In the genomic region with DNA sequence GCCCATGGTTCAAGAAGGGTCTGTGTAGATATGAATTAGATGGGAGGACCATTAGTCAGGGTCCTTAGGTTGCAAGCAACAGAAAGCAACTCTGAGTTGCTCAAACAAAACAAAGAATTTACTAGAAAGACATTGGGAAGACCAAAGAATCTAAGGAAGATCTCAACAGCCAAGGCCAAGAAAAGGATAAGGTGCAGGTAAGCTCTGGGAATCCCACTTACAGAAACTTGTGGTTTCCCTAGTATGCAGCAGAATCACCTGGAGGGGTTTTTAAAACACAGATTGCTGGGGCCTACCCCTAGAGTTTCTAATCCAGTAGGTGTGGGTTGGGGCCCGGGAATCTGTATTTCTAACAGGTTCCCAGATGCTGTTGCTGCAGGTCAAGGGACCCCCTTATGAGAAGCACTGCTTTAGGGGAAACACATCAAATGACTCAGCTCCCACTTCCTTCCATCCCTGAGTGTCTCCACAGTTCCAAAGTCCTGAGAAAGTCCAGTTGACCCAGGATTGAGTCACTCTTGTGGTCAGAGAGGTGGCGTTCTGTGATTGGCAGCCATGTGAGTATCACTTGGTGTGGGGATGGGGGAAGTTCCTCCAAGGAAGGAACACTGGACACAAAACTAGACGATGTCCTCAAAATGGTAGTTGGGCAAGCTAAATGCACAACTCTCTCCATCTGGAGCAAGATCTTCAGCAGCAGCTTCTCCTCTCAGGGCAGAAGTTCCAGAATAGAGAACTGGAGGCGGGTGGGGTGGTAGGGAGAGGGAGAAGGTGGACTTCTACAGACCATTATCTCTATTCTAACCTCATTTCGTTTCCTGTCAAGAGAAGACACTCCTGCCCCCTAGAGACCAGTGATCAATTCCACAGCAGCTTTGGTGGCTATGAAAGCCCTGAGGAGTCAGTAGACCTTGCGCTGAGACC, we compare ENCODE assay signal across 9 cellular contexts. TPM values are rescaled to one million over a fixed set of nuclear protein-coding genes. Genes with fewer than 3 reads are reported as not detected.
DNase-seq lines count a peak whose midpoint lies in the region; ATAC-seq and TF ChIP-seq lines count a peak whose summit lies in the region.
"Had no signal": no experiment of that assay in that cellular context is flagged by ENCODE, and none has a peak within 500 bp of the region (broad histone marks: within the 10 kb centered on the region; RNA-seq: fewer than 3 reads in every experiment).

No MANE protein-coding gene starts in this region.

- ATAC-seq in T-helper 17 cell: peak; percentile 18

- H3K4me3 Mint-ChIP-seq in T-helper 17 cell: no peak overlapping the region

- intact Hi-C loops in esophagus squamous epithelium (cut with DNase I): no loop called here

- no peaks in the 10 kb centered on the region for H3K27me3 ChIP-seq in esophagus squamous epithelium

- H3K27ac Mint-ChIP-seq in T-helper 17 cell: no peak overlapping the region

- H3K4me3 ChIP-seq in esophagus squamous epithelium: no peak overlapping the region

- TF ChIP-seq CTCF in esophagus squamous epithelium (IDR thresholded peaks at IDR 0.05): peak in 1 of 6 experiments; percentile 12

- peaks cover 7% of the 10 kb centered on the region for H3K4me1 Mint-ChIP-seq in T-helper 17 cell

- no peaks in the 10 kb centered on the region for H3K36me3 Mint-ChIP-seq in T-helper 17 cell (ENCODE audit: low read depth)

- WGBS in esophagus squamous epithelium, 2 donors: 76 to 84% methylated on average over 6 of the region's 6 CpGs

- no peaks in the 10 kb centered on the region for H3K36me3 ChIP-seq in esophagus squamous epithelium

- no peak overlapping the region for H3K27ac ChIP-seq in esophagus squamous epithelium

- peaks cover 5% of the 10 kb centered on the region for H3K27me3 Mint-ChIP-seq in T-helper 17 cell

- no peak for TF ChIP-seq POLR2A in esophagus squamous epithelium (IDR thresholded peaks at IDR 0.05)

- DNase-seq in AG08395 (ENCODE audit: low spot score): peak; percentile 64
- peak; percentile 93 for DNase-seq in HCEC 1CT
- no peak for DNase-seq in T-helper 17 cell
- peak; percentile 17 for DNase-seq in iPS DF 19.7 (ENCODE audit: low read depth, low spot score)
- no peak for DNase-seq in NCI-H2081 treated with DMSO at 0.1 percent for 48 hours (lab: John Stamatoyannopoulos, UW)
- no peak for DNase-seq in esophagus squamous epithelium (lab: John Stamatoyannopoulos, UW)
- no peak for DNase-seq in stimulated activated CD4-positive, alpha-beta T cell treated with anti-CD3 and anti-CD28 coated beads, Interleukin-15, amount 100 ng/mL, for 24 hours
- no peak for DNase-seq in NCI-H2196 treated with DMSO at 0.1 percent for 48 hours (lab: John Stamatoyannopoulos, UW; ENCODE audit: unreplicated experiment)
- DNase-seq: activated effector memory CD4-positive, alpha-beta T cell treated with Interleukin-2 at 50 U/mL for 16 hours had no signal

- H3K9me3 ChIP-seq in T-helper 17 cell (ENCODE audit: control insufficient read depth, low read length, poor library complexity, severe bottlenecking) (no peaks in the 10 kb centered on the region), esophagus squamous epithelium (no peaks in the 10 kb centered on the region)

- peaks cover 0 to 8% (median 0%) of the 10 kb centered on the region in 3 donors for H3K4me1 ChIP-seq in esophagus squamous epithelium

RNA-seq across cellular contexts. Expression of gene EYA3, which starts 24.2 kb away (rescaled TPM):
- total RNA-seq in T-helper 17 cell (10 to 100 TPM; 12.5 to 13.8 TPM), esophagus squamous epithelium (10 to 100 TPM; 13.8 to 21.9 (median 15.8) TPM)

Comparison
In these comparisons a context has a peak if more than half of its experiments do, and no peak if none do; other contexts are left out.
1. DNase-seq: peak in AG08395 (single experiment), HCEC 1CT (single experiment) and iPS DF 19.7 (single experiment); none in T-helper 17 cell (0 of 3), NCI-H2081 treated with DMSO at 0.1 percent for 48 hours (single experiment), esophagus squamous epithelium (single experiment), stimulated activated CD4-positive, alpha-beta T cell treated with anti-CD3 and anti-CD28 coated beads, Interleukin-15, amount 100 ng/mL, for 24 hours (single experiment) and NCI-H2196 treated with DMSO at 0.1 percent for 48 hours (single experiment).